Comparison of ENCODE assay signal across 11 cellular contexts in the genomic region with DNA sequence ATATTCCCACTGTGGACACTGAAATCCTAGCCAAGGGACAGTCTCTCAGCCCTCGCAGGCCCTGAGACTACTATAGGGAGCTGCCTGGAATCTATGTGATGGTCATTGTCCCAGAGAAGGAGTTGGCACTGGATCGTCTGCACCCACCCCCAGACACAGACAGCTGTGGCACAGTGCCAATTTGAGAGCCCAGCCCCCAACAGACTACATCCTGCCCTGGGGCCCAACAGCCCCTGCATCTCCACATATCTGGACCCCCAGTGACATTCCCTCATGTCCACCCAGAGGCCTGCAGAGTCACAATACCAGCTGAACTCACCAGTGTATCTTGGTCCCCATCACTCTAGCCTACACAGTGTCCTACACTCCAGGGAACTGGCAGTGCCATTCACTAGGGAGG. TPM values are rescaled to one million over a fixed set of nuclear protein-coding genes. Genes with fewer than 3 reads are reported as not detected.
"Had no signal": no experiment of that assay in that cellular context is flagged by ENCODE, and none has a peak within 500 bp of the region (broad histone marks: within the 10 kb centered on the region; RNA-seq: fewer than 3 reads in every experiment).

No MANE protein-coding gene starts in this region.

RNA-seq across cellular contexts. Expression of a gene that starts 38.4 kb away (rescaled TPM):
- total RNA-seq: OCI-LY7, PC-3, PC-9, Peyer's patch, Right ventricle myocardium inferior, Right ventricle myocardium superior, RPMI7951, SJCRH30, SJSA1, SK-MEL-5 had no signal
- polyA plus RNA-seq: SK-N-SH had no signal

RNA-seq across cellular contexts. Expression of a gene that starts 42.8 kb away (rescaled TPM):
- total RNA-seq: OCI-LY7, PC-3, PC-9, Peyer's patch, Right ventricle myocardium inferior, Right ventricle myocardium superior, RPMI7951, SJCRH30, SJSA1, SK-MEL-5 had no signal
- polyA plus RNA-seq: SK-N-SH had no signal

RNA-seq across cellular contexts. Expression of a gene that starts 52.3 kb away (rescaled TPM):
- total RNA-seq: OCI-LY7, PC-3, PC-9, Peyer's patch, Right ventricle myocardium inferior, Right ventricle myocardium superior, RPMI7951, SJCRH30, SJSA1, SK-MEL-5 had no signal
- polyA plus RNA-seq: SK-N-SH had no signal

RNA-seq across cellular contexts. Expression of a gene that starts 57.1 kb away (rescaled TPM):
- total RNA-seq: OCI-LY7, PC-3, PC-9, Peyer's patch, Right ventricle myocardium inferior, Right ventricle myocardium superior, RPMI7951, SJCRH30, SJSA1, SK-MEL-5 had no signal
- polyA plus RNA-seq: SK-N-SH had no signal
